8 cellular contexts compared by ENCODE assay signal in genomic region chr19:49019242-49019932, GRCh38. TPM values are rescaled to one million over a fixed set of nuclear protein-coding genes. Genes with fewer than 3 reads are reported as not detected.
A peak's percentile ranks its signal among the peaks of the same experiment; 100 is the strongest.
DNase-seq lines count a peak whose midpoint lies in the region; ATAC-seq and TF ChIP-seq lines count a peak whose summit lies in the region.

No MANE protein-coding gene starts in this region.

- CTCF ChIA-PET in HEK293 (lab: Yijun Ruan, JAX): interaction anchor here (0.6 to 3.1 kb wide), 13 partner anchors 11 to 111 kb away, joined by 3 to 26 read pairs (median 5); partner anchors contain the start of genes GYS1 and RUVBL2
- CTCF ChIA-PET in activated naive CD4-positive, alpha-beta T cell treated with anti-CD3 and anti-CD28 coated beads for 36 hours (lab: Charles Lee): interaction anchor here (0.8 to 4.8 kb wide), 4 partner anchors 15 to 26 kb away, joined by 3 to 22 read pairs (median 6); partner anchors contain the start of genes GYS1 and RUVBL2

- H3K9me3 ChIP-seq in HEK293 (ENCODE audit: control insufficient read depth, insufficient read depth, low read depth, low read length) (no peaks in the 10 kb centered on the region), heart right ventricle (no peaks in the 10 kb centered on the region)

- peak; percentile 46 to 73 (median 60) for ATAC-seq in heart right ventricle
- no peak for ATAC-seq in HG03378 (IDR thresholded peaks at IDR 0.05; ENCODE audit: unreplicated experiment)
- ATAC-seq in HG03457 (IDR thresholded peaks at IDR 0.05; ENCODE audit: unreplicated experiment): no peak

- H3K4me3 Mint-ChIP-seq in activated naive CD4-positive, alpha-beta T cell treated with anti-CD3 and anti-CD28 coated beads for 36 hours: peak overlapping the region; percentile 74

- no peak overlapping the region for H3K27ac Mint-ChIP-seq in activated naive CD4-positive, alpha-beta T cell treated with anti-CD3 and anti-CD28 coated beads for 36 hours

- DNase-seq in AG08395 (ENCODE audit: low spot score) (peak; percentile 54), SHP77 treated with DMSO at 0.1 percent for 48 hours (lab: John Stamatoyannopoulos, UW) (peak; percentile 31), heart right ventricle (peak; percentile 46 to 69), skeletal muscle cell (ENCODE audit: low read depth) (no peak)
- peak; percentile 68 for DNase-seq in activated naive CD4-positive, alpha-beta T cell treated with anti-CD3 and anti-CD28 coated beads for 36 hours

- H3K4me3 ChIP-seq in HEK293 (ENCODE audit: low read depth, low read length): no peak overlapping the region
- peak overlapping the region; percentile 32 to 59 (median 54) for H3K4me3 ChIP-seq in heart right ventricle
- H3K4me3 ChIP-seq in skeletal muscle cell (ENCODE audit: low read depth, low read length): peak overlapping the region; percentile 33

- no peaks in the 10 kb centered on the region for H3K9me3 Mint-ChIP-seq in activated naive CD4-positive, alpha-beta T cell treated with anti-CD3 and anti-CD28 coated beads for 36 hours

- peaks cover 27% of the 10 kb centered on the region for H3K4me1 Mint-ChIP-seq in activated naive CD4-positive, alpha-beta T cell treated with anti-CD3 and anti-CD28 coated beads for 36 hours (ENCODE audit: low read depth)

- H3K27ac ChIP-seq in HEK293 (ENCODE audit: extremely low read depth, low read depth, low read length): no peak overlapping the region
- H3K27ac ChIP-seq in heart right ventricle: no peak overlapping the region

- 10 to 24% methylated on average over 41 of the region's 41 CpGs for WGBS in heart right ventricle, 2 donors

- intact Hi-C loops in activated naive CD4-positive, alpha-beta T cell treated with anti-CD3 and anti-CD28 coated beads for 36 hours (cut with micrococcal nuclease): loop anchor here (2.0 kb wide), 1 partner anchor 27 kb away; the partner anchor contains the start of genes GYS1 and RUVBL2
- intact Hi-C loops in heart right ventricle (cut with DNase I): no loop called here

- POLR2A ChIA-PET in HEK293 (lab: Yijun Ruan, JAX): interaction anchor here (1.0 to 3.4 kb wide), 5 partner anchors 20 to 48 kb away, joined by 3 to 20 read pairs (median 5); partner anchors contain the start of genes GYS1 and RUVBL2

- peak; percentile 33; the same call in 1 of the 2 replicates for TF ChIP-seq CTCF in HEK293 (tag by site-specific recombination; IDR thresholded peaks at IDR 0.05)
- peak in 3 of 9 donors; percentile 6 to 15 (median 7) for TF ChIP-seq CTCF in heart right ventricle (IDR thresholded peaks at IDR 0.05)

- H3K36me3 Mint-ChIP-seq in activated naive CD4-positive, alpha-beta T cell treated with anti-CD3 and anti-CD28 coated beads for 36 hours (ENCODE audit: low read depth): peaks cover 3% of the 10 kb centered on the region

- H3K36me3 ChIP-seq in HEK293 (ENCODE audit: control insufficient read depth in 2 of 2, insufficient read depth in 1 of 2, low read length in 2 of 2) (peaks cover 3 to 21% of the 10 kb centered on the region in 2 experiments; a peak in 2 of 3 replicates), heart right ventricle (peaks cover 0 to 19% (median 13%) of the 10 kb centered on the region in 9 donors)

- H3K4me1 ChIP-seq in HEK293 (ENCODE audit: control insufficient read depth, insufficient read depth, low read length) (peaks cover 8% of the 10 kb centered on the region), heart right ventricle (peaks cover 0 to 27% (median 23%) of the 10 kb centered on the region in 9 donors)

- H3K27me3 ChIP-seq in heart right ventricle: peaks cover 0 to 41% (median 14%) of the 10 kb centered on the region in 7 donors

- peaks cover 8% of the 10 kb centered on the region for H3K27me3 Mint-ChIP-seq in activated naive CD4-positive, alpha-beta T cell treated with anti-CD3 and anti-CD28 coated beads for 36 hours (ENCODE audit: low read depth)

TF ChIP-seq in HEK293, 187 proteins besides CTCF, POLR2A, EP300 and RAD21 (continues in another document):
- no peak for TF ChIP-seq ZNF214 (tag by site-specific recombination; IDR thresholded peaks at IDR 0.05; ENCODE audit: borderline replicate concordance)
- TF ChIP-seq KLF16 (tag by site-specific recombination; IDR thresholded peaks at IDR 0.05): no peak
- no peak for TF ChIP-seq ZNF18 (tag by site-specific recombination; IDR thresholded peaks at IDR 0.05)
- TF ChIP-seq HOXC10 (CRISPR knock-in tag; IDR thresholded peaks at IDR 0.05): no peak
- no peak for TF ChIP-seq ZBTB1 (tag by site-specific recombination; IDR thresholded peaks at IDR 0.05)
- no peak for TF ChIP-seq ZNF350 (tag by site-specific recombination; IDR thresholded peaks at IDR 0.05)
- no peak for TF ChIP-seq ZNF24 (tag by site-specific recombination; IDR thresholded peaks at IDR 0.05)
- TF ChIP-seq ZNF624 (tag by site-specific recombination; IDR thresholded peaks at IDR 0.05): no peak
- TF ChIP-seq SETDB1 (IDR thresholded peaks at IDR 0.05; ENCODE audit: insufficient read length, low read length): no peak
- TF ChIP-seq INSM2 (tag by site-specific recombination; IDR thresholded peaks at IDR 0.05): no peak
- no peak for TF ChIP-seq ZNF521 (tag by site-specific recombination; IDR thresholded peaks at IDR 0.05)
- TF ChIP-seq, protein P1, sequence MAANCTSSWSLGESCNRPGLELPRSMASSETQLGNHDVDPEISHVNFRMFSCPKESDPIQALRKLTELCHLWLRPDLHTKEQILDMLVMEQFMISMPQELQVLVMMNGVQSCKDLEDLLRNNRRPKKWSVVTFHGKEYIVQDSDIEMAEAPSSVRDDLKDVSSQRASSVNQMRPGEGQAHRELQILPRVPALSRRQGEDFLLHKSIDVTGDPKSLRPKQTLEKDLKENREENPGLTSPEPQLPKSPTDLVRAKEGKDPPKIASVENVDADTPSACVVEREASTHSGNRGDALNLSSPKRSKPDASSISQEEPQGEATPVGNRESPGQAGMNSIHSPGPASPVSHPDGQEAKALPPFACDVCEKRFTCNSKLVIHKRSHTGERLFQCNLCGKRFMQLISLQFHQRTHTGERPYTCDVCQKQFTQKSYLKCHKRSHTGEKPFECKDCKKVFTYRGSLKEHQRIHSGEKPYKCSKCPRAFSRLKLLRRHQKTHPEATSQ (tag by site-specific recombination; IDR thresholded peaks at IDR 0.05): no peak
- no peak for TF ChIP-seq ZNF354C (tag by site-specific recombination; IDR thresholded peaks at IDR 0.05; ENCODE audit: borderline replicate concordance, low read depth)
- TF ChIP-seq ZNF202 (tag by site-specific recombination; IDR thresholded peaks at IDR 0.05; ENCODE audit: borderline replicate concordance): no peak
- peak; percentile 39; the same call in 1 of the 2 replicates for TF ChIP-seq SP3 (tag by site-specific recombination; IDR thresholded peaks at IDR 0.05)
- TF ChIP-seq ZNF169 (tag by site-specific recombination; IDR thresholded peaks at IDR 0.05): no peak

RNA-seq across cellular contexts. Expression of gene LHB, which starts 2.5 kb away (rescaled TPM):
- not detected for total RNA-seq in activated naive CD4-positive, alpha-beta T cell treated with anti-CD3 and anti-CD28 coated beads for 36 hours
- total RNA-seq in heart right ventricle: not detected
- not detected for polyA plus RNA-seq in heart right ventricle

RNA-seq across cellular contexts. Expression of gene CGB3, which starts 4.7 kb away (rescaled TPM):
- total RNA-seq in activated naive CD4-positive, alpha-beta T cell treated with anti-CD3 and anti-CD28 coated beads for 36 hours: not detected
- not detected for total RNA-seq in heart right ventricle
- not detected for polyA plus RNA-seq in heart right ventricle

RNA-seq across cellular contexts. Expression of gene CGB2, which starts 12.3 kb away (rescaled TPM):
- not detected for total RNA-seq in activated naive CD4-positive, alpha-beta T cell treated with anti-CD3 and anti-CD28 coated beads for 36 hours
- not detected for total RNA-seq in heart right ventricle
- polyA plus RNA-seq in heart right ventricle: not detected

RNA-seq across cellular contexts. Expression of gene CGB1, which starts 17.3 kb away (rescaled TPM):
- not detected for total RNA-seq in activated naive CD4-positive, alpha-beta T cell treated with anti-CD3 and anti-CD28 coated beads for 36 hours
- total RNA-seq in heart right ventricle: not detected
- polyA plus RNA-seq in heart right ventricle: not detected

RNA-seq across cellular contexts. Expression of gene CGB5, which starts 24.3 kb away (rescaled TPM):
- total RNA-seq in activated naive CD4-positive, alpha-beta T cell treated with anti-CD3 and anti-CD28 coated beads for 36 hours: not detected
- not detected for total RNA-seq in heart right ventricle
- polyA plus RNA-seq in heart right ventricle: not detected

Comparison
In these comparisons a context has a peak if more than half of its experiments do, and no peak if none do; other contexts are left out.
1. ATAC-seq: peak in heart right ventricle (8 of 8); none in HG03378 (single experiment) and HG03457 (single experiment).